8 cellular contexts compared by ENCODE assay signal in the genomic region with DNA sequence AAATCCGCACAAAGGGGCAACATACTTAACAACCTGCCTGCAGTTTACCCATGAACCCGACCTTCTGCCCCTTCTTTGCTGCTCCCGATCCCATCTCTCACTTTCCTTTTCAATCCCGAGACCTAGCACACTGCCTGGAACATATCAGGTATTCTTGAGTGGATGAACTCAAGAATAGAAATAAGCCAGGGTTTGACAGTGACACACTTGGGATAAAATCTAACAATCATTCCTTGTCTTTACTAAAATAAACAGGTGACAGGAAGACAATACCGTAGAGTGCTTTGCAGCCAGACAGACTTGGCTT. TPM values are rescaled to one million over a fixed set of nuclear protein-coding genes. Genes with fewer than 3 reads are reported as not detected.
DNase-seq lines count a peak whose midpoint lies in the region; ATAC-seq, FAIRE-seq and TF ChIP-seq lines count a peak whose summit lies in the region.

No MANE protein-coding gene starts in this region.

- peak overlapping the region; percentile 80 to 91 for H3K4me3 ChIP-seq in HCT116 (replicated peaks in 1 of 2; ENCODE audit: low read depth in 1 of 2, low read length in 2 of 2)
- peak overlapping the region; percentile 86; the same call in 1 of the 2 replicates for H3K4me3 ChIP-seq in iPS DF 6.9 (ENCODE audit: low read length)
- H3K4me3 ChIP-seq in spleen, result peak overlapping the region; percentile 87 to 99 (median 97)

- no peak for TF ChIP-seq RAD21 in HCT116 (IDR thresholded peaks at IDR 0.05; ENCODE audit: low read depth)

- no peak overlapping the region for H2AFZ ChIP-seq in HCT116 (ENCODE audit: low read depth, low read length, poor library complexity, severe bottlenecking)

- H3K4me1 ChIP-seq in HCT116 (ENCODE audit: control insufficient read depth in 1 of 2, insufficient read depth in 2 of 2, low read length in 2 of 2) (peaks cover 14 to 23% of the 10 kb centered on the region in 2 experiments; a peak in 3 of 4 replicates), iPS DF 6.9 (ENCODE audit: control insufficient read depth, insufficient read depth, low read length) (no peaks in the 10 kb centered on the region), spleen (peaks cover 14 to 58% (median 42%) of the 10 kb centered on the region in 6 donors)

- H3K27me3 ChIP-seq in HCT116 (ENCODE audit: insufficient read depth, low read length) (no peaks in the 10 kb centered on the region), iPS DF 6.9 (ENCODE audit: control insufficient read depth, insufficient read depth, low read length) (no peaks in the 10 kb centered on the region), spleen (replicated peaks in 1 of 7) (no peaks in the 10 kb centered on the region)

- peak overlapping the region; percentile 86 for H3K27ac ChIP-seq in HCT116 (ENCODE audit: low read depth, low read length)
- no peak overlapping the region for H3K27ac ChIP-seq in iPS DF 6.9 (ENCODE audit: low read length)
- H3K27ac ChIP-seq in spleen, result peak overlapping the region in 5 of 8 donors; percentile 97 to 99 (median 99)

- H3K9me3 ChIP-seq in HCT116 (ENCODE audit: control insufficient read depth in 1 of 2, insufficient read depth in 1 of 2, low read depth in 1 of 2, low read length in 2 of 2) (no peaks in the 10 kb centered on the region), iPS DF 6.9 (ENCODE audit: control insufficient read depth, insufficient read depth, low read length) (no peaks in the 10 kb centered on the region), spleen (no peaks in the 10 kb centered on the region)

- DNase-seq in HCT116 (ENCODE audit: low read depth, low spot score) (no peak), iPS DF 6.9 (ENCODE audit: low read depth, low spot score) (no peak), spleen (no peak), HPDE6-E6E7 (ENCODE audit: extremely low spot score) (no peak), D721Med (ENCODE audit: insufficient read length, low spot score) (no peak)
- no peak for DNase-seq in activated CD4-positive, alpha-beta memory T cell treated with anti-CD3 and anti-CD28 coated beads, Interleukin-2, amount 10 ng/mL, durations not matched to agents 7 days and 5 days
- DNase-seq in stimulated activated naive CD4-positive, alpha-beta T cell (lab: John Stamatoyannopoulos, UW), result no peak

- peaks cover 38% of the 10 kb centered on the region for H3K4me1 Mint-ChIP-seq in activated CD4-positive, alpha-beta memory T cell treated with anti-CD3 and anti-CD28 coated beads, Interleukin-2, amount 10 ng/mL, durations not matched to agents 7 days and 5 days

- RAD21 ChIA-PET in HCT116 (lab: Charles Lee; ENCODE audit: low non-redundant PET in 1 of 2, low total read pairs in 2 of 2, uncharacterized antibody in 2 of 2, unreplicated experiment in 2 of 2), result no interaction called here

- CTCF ChIA-PET in HCT116 (lab: Charles Lee), result interaction anchor here (1.8 kb wide), 1 partner anchor 299 kb away, joined by 8 read pairs; the partner anchor contains the start of gene SLC25A1
- CTCF ChIA-PET in activated CD4-positive, alpha-beta memory T cell treated with anti-CD3 and anti-CD28 coated beads, Interleukin-2, amount 10 ng/mL, durations not matched to agents 7 days and 5 days (lab: Charles Lee), result interaction anchor here (1.1 to 3.3 kb wide), 6 partner anchors 12 to 333 kb away, joined by 3 to 18 read pairs (median 6); partner anchors contain the start of genes C22orf39, ESS2, HIRA and MRPL40

- peak overlapping the region; percentile 76 for H3K27ac Mint-ChIP-seq in activated CD4-positive, alpha-beta memory T cell treated with anti-CD3 and anti-CD28 coated beads, Interleukin-2, amount 10 ng/mL, durations not matched to agents 7 days and 5 days

- H3K9ac ChIP-seq in HCT116 (ENCODE audit: low read length), result peak overlapping the region; percentile 93

- H3K9me2 ChIP-seq in HCT116 (ENCODE audit: insufficient read depth), result no peaks in the 10 kb centered on the region

- TF ChIP-seq POLR2A in HCT116 (IDR thresholded peaks at IDR 0.05; ENCODE audit: borderline replicate concordance, extremely low read depth, insufficient read depth, insufficient read length), result no peak
- no peak for TF ChIP-seq POLR2A in spleen (IDR thresholded peaks at IDR 0.05)

- WGBS in iPS DF 6.9 (ENCODE audit: insufficient coverage, insufficient read length), result no CpG with 5 or more reads among the region's 5 CpGs
- 6 to 20% (median 14%) methylated on average over 5 of the region's 5 CpGs for WGBS in spleen, 5 donors

- intact Hi-C loops in HCT116 (cut with micrococcal nuclease), result loop anchor here (5.0 to 10.0 kb wide), 4 partner anchors 154 to 356 kb away; partner anchors contain the start of genes DGCR2 and ESS2
- intact Hi-C loops in spleen (cut with DNase I; ENCODE audit: low total_unique reads), result loop anchor here (10.0 kb wide), 1 partner anchor 333 kb away; the partner anchor contains the start of gene ESS2

- no peaks in the 10 kb centered on the region for H3K27me3 Mint-ChIP-seq in activated CD4-positive, alpha-beta memory T cell treated with anti-CD3 and anti-CD28 coated beads, Interleukin-2, amount 10 ng/mL, durations not matched to agents 7 days and 5 days

- TF ChIP-seq CTCF in HCT116 (IDR thresholded peaks at IDR 0.05 in 2 of 3, conservative IDR thresholded peaks at IDR 0.05 in 1 of 3; ENCODE audit: borderline replicate concordance in 1 of 3, insufficient read depth in 1 of 3, low read depth in 2 of 3, low read length in 2 of 3), result no peak
- no peak for TF ChIP-seq CTCF in spleen (IDR thresholded peaks at IDR 0.05 in 8 of 11, conservative IDR thresholded peaks at IDR 0.05 in 3 of 11)
- TF ChIP-seq CTCF in D721Med (IDR thresholded peaks at IDR 0.05; ENCODE audit: insufficient read depth, missing control alignments), result no peak

- H3K4me2 ChIP-seq in HCT116 (ENCODE audit: low read length), result peak overlapping the region; percentile 81

- H3K4me3 Mint-ChIP-seq in activated CD4-positive, alpha-beta memory T cell treated with anti-CD3 and anti-CD28 coated beads, Interleukin-2, amount 10 ng/mL, durations not matched to agents 7 days and 5 days, result peak overlapping the region; percentile 100

- H3K9me3 Mint-ChIP-seq in activated CD4-positive, alpha-beta memory T cell treated with anti-CD3 and anti-CD28 coated beads, Interleukin-2, amount 10 ng/mL, durations not matched to agents 7 days and 5 days, result no peaks in the 10 kb centered on the region

- peaks cover 86% of the 10 kb centered on the region for H3K79me2 ChIP-seq in HCT116 (ENCODE audit: insufficient read depth, low read length)

- H3K36me3 ChIP-seq in HCT116 (ENCODE audit: control insufficient read depth in 1 of 2, insufficient read depth in 2 of 2, low read length in 2 of 2) (peaks cover 4 to 32% of the 10 kb centered on the region in 2 experiments; a peak in 3 of 4 replicates), iPS DF 6.9 (ENCODE audit: control insufficient read depth, insufficient read depth, low read length) (peaks cover 11% of the 10 kb centered on the region), spleen (peaks cover 0 to 33% (median 21%) of the 10 kb centered on the region in 6 donors)

- no peak for FAIRE-seq in D721Med (lab: Jason Lieb, UNC)

- POLR2A ChIA-PET in HCT116 (lab: Charles Lee), result interaction anchor here (0.8 to 1.2 kb wide), 2 partner anchors 16 to 31 kb away, joined by 3 to 5 read pairs; no protein-coding TSS in a partner anchor
- POLR2A ChIA-PET in activated CD4-positive, alpha-beta memory T cell treated with anti-CD3 and anti-CD28 coated beads, Interleukin-2, amount 10 ng/mL, durations not matched to agents 7 days and 5 days (lab: Charles Lee), result interaction anchor here (0.7 to 5.0 kb wide), 17 partner anchors 11 to 543 kb away, joined by 3 to 59 read pairs (median 5); partner anchors contain the start of genes C22orf39, ESS2, HIRA and MRPL40

- no TSS peak for BruUV-seq in HCT116 (replicated peaks; lab: Mats Ljungman, UMichigan)

- H3K36me3 Mint-ChIP-seq in activated CD4-positive, alpha-beta memory T cell treated with anti-CD3 and anti-CD28 coated beads, Interleukin-2, amount 10 ng/mL, durations not matched to agents 7 days and 5 days (ENCODE audit: low read depth), result peaks cover 35% of the 10 kb centered on the region

- H4K20me1 ChIP-seq in HCT116 (ENCODE audit: insufficient read depth), result peaks cover 9% of the 10 kb centered on the region; the same call in 1 of the 2 replicates

- ATAC-seq in HCT116, result no peak
- no peak for ATAC-seq in HG02870 (IDR thresholded peaks at IDR 0.05; ENCODE audit: unreplicated experiment)

TF ChIP-seq in HCT116, 20 proteins besides CTCF, POLR2A, EP300 and RAD21 (continues in another document):
- TF ChIP-seq TCF7L2 (IDR thresholded peaks at IDR 0.05; ENCODE audit: borderline replicate concordance, extremely low read depth, insufficient read depth, insufficient read length) (no peak), CBX3 (IDR thresholded peaks at IDR 0.05; ENCODE audit: low read depth) (no peak), SIN3A (IDR thresholded peaks at IDR 0.05; ENCODE audit: low read depth) (no peak)

RNA-seq across cellular contexts. Expression of gene UFD1, which starts 1.0 kb away (rescaled TPM):
- total RNA-seq in HCT116 (2021; ENCODE audit: unreplicated experiment), result 97.5 TPM
- 121 and 125 TPM in 2 replicates for polyA plus RNA-seq in HCT116 (2012)
- 10 to 100 TPM; 62.1 to 65.6 TPM for total RNA-seq in activated CD4-positive, alpha-beta memory T cell treated with anti-CD3 and anti-CD28 coated beads, Interleukin-2, amount 10 ng/mL, durations not matched to agents 7 days and 5 days
- total RNA-seq in spleen, result 10 to 100 TPM; 35.6 to 49.9 (median 40.1) TPM
- polyA plus RNA-seq in spleen, result 10 to 100 TPM; 41.8 to 55.4 (median 52.2) TPM

RNA-seq across cellular contexts. Expression of gene CDC45, which starts 1.7 kb away (rescaled TPM):
- total RNA-seq in HCT116 (2021; ENCODE audit: unreplicated experiment) (43.4 TPM), spleen (1 to 10 TPM; 1.5 to 7.3 (median 4.5) TPM)
- polyA plus RNA-seq in HCT116 (2012), result 28.1 and 37.5 TPM in 2 replicates
- 10 to 100 TPM; 53.2 to 56.2 TPM for total RNA-seq in activated CD4-positive, alpha-beta memory T cell treated with anti-CD3 and anti-CD28 coated beads, Interleukin-2, amount 10 ng/mL, durations not matched to agents 7 days and 5 days
- polyA plus RNA-seq in spleen, result 1 to 10 TPM; 5.1 to 6.7 (median 5.6) TPM

RNA-seq across cellular contexts. Expression of gene C22orf39, which starts 30.5 kb away (rescaled TPM):
- total RNA-seq in HCT116 (2021; ENCODE audit: unreplicated experiment), result 17.7 TPM
- polyA plus RNA-seq in HCT116 (2012), result 25.6 and 27.1 TPM in 2 replicates
- 10 to 100 TPM; 31.8 to 32.9 TPM for total RNA-seq in activated CD4-positive, alpha-beta memory T cell treated with anti-CD3 and anti-CD28 coated beads, Interleukin-2, amount 10 ng/mL, durations not matched to agents 7 days and 5 days
- total RNA-seq in spleen, result 10 to 100 TPM; 28.8 to 48.8 (median 34.1) TPM
- 10 to 100 TPM; 34.0 to 41.9 (median 41.2) TPM for polyA plus RNA-seq in spleen

RNA-seq across cellular contexts. Expression of gene MRPL40, which starts 45.7 kb away (rescaled TPM):
- 40.1 TPM for total RNA-seq in HCT116 (2021; ENCODE audit: unreplicated experiment)
- polyA plus RNA-seq in HCT116 (2012), result 37.9 and 47.4 TPM in 2 replicates
- 10 to 100 TPM; 22.4 to 24.6 TPM for total RNA-seq in activated CD4-positive, alpha-beta memory T cell treated with anti-CD3 and anti-CD28 coated beads, Interleukin-2, amount 10 ng/mL, durations not matched to agents 7 days and 5 days
- total RNA-seq in spleen, result 10 to 100 TPM; 11.7 to 29.3 (median 18.1) TPM
- polyA plus RNA-seq in spleen, result 10 to 100 TPM; 40.6 to 55.7 (median 42.4) TPM

RNA-seq across cellular contexts. Expression of gene CLDN5, which starts 46.2 kb away (rescaled TPM):
- 0.32 TPM for total RNA-seq in HCT116 (2021; ENCODE audit: unreplicated experiment)
- polyA plus RNA-seq in HCT116 (2012), result 0.08 and 0.09 TPM in 2 replicates
- total RNA-seq in activated CD4-positive, alpha-beta memory T cell treated with anti-CD3 and anti-CD28 coated beads, Interleukin-2, amount 10 ng/mL, durations not matched to agents 7 days and 5 days, result under 1 TPM in 1 of 2 experiments, not detected in 1; 0.38 TPM
- 100 to 1,000 TPM in 1 of 7 donors, 10 to 100 TPM in 6; 29.5 to 167 (median 65.8) TPM for total RNA-seq in spleen
- 10 to 100 TPM; 18.1 to 69.3 (median 35.8) TPM for polyA plus RNA-seq in spleen
